26 cellular contexts compared by ENCODE assay signal in genomic region chr12:62407587-62407986, GRCh38.
"Had no signal": no experiment of that assay in that cellular context is flagged by ENCODE, and none has a peak within 500 bp of the region (broad histone marks: within the 10 kb centered on the region; RNA-seq: fewer than 3 reads in every experiment).

No MANE protein-coding gene starts in this region.

- H3K27ac Mint-ChIP-seq: activated B cell treated with CpG ODN at 0.5 μM for 24 hours; activated CD4-positive, alpha-beta memory T cell treated with anti-CD3 and anti-CD28 coated beads, Interleukin-2, amount 10 ng/mL, durations not matched to agents 7 days and 5 days; activated T-helper 2 cell treated with anti-CD3 and anti-CD28 coated beads, Interferon-gamma antibody, Interleukin-2, Interleukin-4, amounts not matched to agents 10 μg/mL and 5 μg/mL and 100 μg/mL, durations not matched to agents 14 hours and 24 hours and 36 hours; T-helper 1 cell treated with Interleukin-12 subunit alpha and Interleukin-12 subunit beta and Interleukin-4 antibody, amounts not matched to agents 30 μg/mL and 1 μg/mL, for 36 hours had no signal

- H3K9me3 Mint-ChIP-seq: activated B cell treated with CpG ODN at 0.5 μM for 24 hours; activated CD4-positive, alpha-beta memory T cell treated with anti-CD3 and anti-CD28 coated beads, Interleukin-2, amount 10 ng/mL, durations not matched to agents 7 days and 5 days; activated T-helper 2 cell treated with anti-CD3 and anti-CD28 coated beads, Interferon-gamma antibody, Interleukin-2, Interleukin-4, amounts not matched to agents 10 μg/mL and 5 μg/mL and 100 μg/mL, durations not matched to agents 14 hours and 24 hours and 36 hours; brain; central memory CD8-positive, alpha-beta T cell; T-helper 1 cell treated with Interleukin-12 subunit alpha and Interleukin-12 subunit beta and Interleukin-4 antibody, amounts not matched to agents 30 μg/mL and 1 μg/mL, for 36 hours had no signal

- H3K4me1 Mint-ChIP-seq: activated B cell treated with CpG ODN at 0.5 μM for 24 hours; activated CD4-positive, alpha-beta memory T cell treated with anti-CD3 and anti-CD28 coated beads, Interleukin-2, amount 10 ng/mL, durations not matched to agents 7 days and 5 days; brain had no signal

- ATAC-seq: SK-N-SH treated with all-trans-retinoic acid at 6 μM for 48 hours had no signal

- FAIRE-seq: astrocyte, TTC549 had no signal

- H3K4me3 Mint-ChIP-seq: activated B cell treated with CpG ODN at 0.5 μM for 24 hours; activated CD4-positive, alpha-beta memory T cell treated with anti-CD3 and anti-CD28 coated beads, Interleukin-2, amount 10 ng/mL, durations not matched to agents 7 days and 5 days; brain; central memory CD8-positive, alpha-beta T cell; T-helper 1 cell treated with Interleukin-12 subunit alpha and Interleukin-12 subunit beta and Interleukin-4 antibody, amounts not matched to agents 30 μg/mL and 1 μg/mL, for 36 hours had no signal

- DNase-seq: activated B cell treated with CpG ODN at 0.5 μM for 24 hours; activated CD4-positive, alpha-beta memory T cell treated with anti-CD3 and anti-CD28 coated beads, Interleukin-2, amount 10 ng/mL, durations not matched to agents 7 days and 5 days; activated CD4-positive, alpha-beta T cell treated with anti-CD3 and anti-CD28 coated beads for 1 hour; activated CD4-positive, alpha-beta T cell treated with anti-CD3 and anti-CD28 coated beads, Interleukin-2, amount 50 U/mL, for 1 hour; activated CD8-positive, alpha-beta memory T cell treated with anti-CD3 and anti-CD28 coated beads, Interleukin-2, amount 50 U/mL, for 48 hours; activated gamma-delta T cell treated with Interleukin-2 at 50 U/mL for 16 hours; activated naive CD4-positive, alpha-beta T cell treated with anti-CD3 and anti-CD28 coated beads, Interleukin-2, amount 50 U/mL, for 16 hours; activated T-cell treated with anti-CD3 and anti-CD28 coated beads, Interleukin-2, amount 50 U/mL, for 48 hours; amygdala; MG63; NCI-H1105 treated with DMSO at 0.1 percent for 48 hours; NCI-H1436 treated with DMSO at 0.1 percent for 48 hours; NCI-H187; NCI-H2081; NCI-H446; NCI-H524; Peyer's patch; Right ventricle myocardium superior; T1000 had no signal

- H3K27me3 Mint-ChIP-seq: activated B cell treated with CpG ODN at 0.5 μM for 24 hours; activated CD4-positive, alpha-beta memory T cell treated with anti-CD3 and anti-CD28 coated beads, Interleukin-2, amount 10 ng/mL, durations not matched to agents 7 days and 5 days; brain; central memory CD8-positive, alpha-beta T cell had no signal
